Comparison of ENCODE assay signal across 8 cellular contexts in genomic region chr17:82458130-82458884, GRCh38. TPM values are rescaled to one million over a fixed set of nuclear protein-coding genes. Genes with fewer than 3 reads are reported as not detected.
DNase-seq lines count a peak whose midpoint lies in the region; ATAC-seq and TF ChIP-seq lines count a peak whose summit lies in the region.

Gene NARF (plus strand): TSS chr17:82458741. CDS start chr17:82458804, 63 bp downstream.

- TF ChIP-seq POLR2A in spleen (IDR thresholded peaks at IDR 0.05) = peak; percentile 64 to 93 (median 85)

- intact Hi-C loops in spleen (cut with DNase I; ENCODE audit: low total_unique reads) = no loop called here

- H3K4me3 Mint-ChIP-seq in WTC11 (peak within 1 kb of the TSS; percentile 94), immature natural killer cell (peak within 1 kb of the TSS; percentile 93 to 98 (median 96))

- TF ChIP-seq CTCF in AG04450 (IDR thresholded peaks at IDR 0.05; ENCODE audit: low read depth, low read length) = no peak
- no peak for TF ChIP-seq CTCF in WTC11 (IDR thresholded peaks at IDR 0.05)
- TF ChIP-seq CTCF in cardiac fibroblast (IDR thresholded peaks at IDR 0.05; ENCODE audit: low read depth, low read length) = no peak
- TF ChIP-seq CTCF in spleen (IDR thresholded peaks at IDR 0.05 in 8 of 11, conservative IDR thresholded peaks at IDR 0.05 in 3 of 11) = peak in 3 of 11 experiments; percentile 12 to 39 (median 14)

- H3K4me3 ChIP-seq in AG04450 (ENCODE audit: low read depth, low read length) (peak within 1 kb of the TSS; percentile 82), cardiac fibroblast (replicated peaks in 1 of 2; ENCODE audit: low read depth in 2 of 2, low read length in 2 of 2) (peak within 1 kb of the TSS; percentile 88 to 89), spleen (peak within 1 kb of the TSS; percentile 75 to 100 (median 96))

- peaks cover 34% of the 10 kb centered on the region for H3K36me3 Mint-ChIP-seq in WTC11
- peaks cover 7 to 15% (median 8%) of the 10 kb centered on the region in 3 donors for H3K36me3 Mint-ChIP-seq in immature natural killer cell

- H3K9me3 Mint-ChIP-seq in WTC11 (peaks cover 16% of the 10 kb centered on the region), immature natural killer cell (no peaks in the 10 kb centered on the region)

- H3K27ac Mint-ChIP-seq in WTC11 (peak within 1 kb of the TSS; percentile 92), immature natural killer cell (peak within 1 kb of the TSS; percentile 98 to 100 (median 99))

- H3K27me3 ChIP-seq in AG04450 (ENCODE audit: control insufficient read depth, insufficient read depth, low read length) (no peaks in the 10 kb centered on the region), spleen (replicated peaks in 1 of 7) (no peaks in the 10 kb centered on the region)

- peaks cover 21 to 74% (median 59%) of the 10 kb centered on the region in 6 donors for H3K4me1 ChIP-seq in spleen

- H3K4me1 Mint-ChIP-seq in WTC11 (peaks cover 14% of the 10 kb centered on the region), immature natural killer cell (peaks cover 28 to 34% of the 10 kb centered on the region in 2 donors)

- DNase-seq in AG04450 (ENCODE audit: low read depth, low spot score) = peak; percentile 96
- peak; percentile 99 for DNase-seq in NCI-H226
- DNase-seq in WTC11 (ENCODE audit: low spot score) = peak; percentile 96
- peak; percentile 98 to 99 for DNase-seq in cardiac fibroblast (ENCODE audit: low read depth in 2 of 2)
- peak; percentile 97 to 99 (median 98) for DNase-seq in immature natural killer cell
- DNase-seq in spleen = peak; percentile 98

- peaks cover 8% of the 10 kb centered on the region; the same call in 1 of the 2 replicates for H3K9me3 ChIP-seq in AG04450 (ENCODE audit: control insufficient read depth, insufficient read depth, low read length)
- no peaks in the 10 kb centered on the region for H3K9me3 ChIP-seq in spleen

- WGBS in spleen, 5 donors = 0 to 1% (median 0%) methylated on average over 22 to 90 of the region's 90 CpGs

- ATAC-seq in GM18909 (IDR thresholded peaks at IDR 0.05; ENCODE audit: poor library complexity, unreplicated experiment) (peak; percentile 93), HG03175 (IDR thresholded peaks at IDR 0.05; ENCODE audit: unreplicated experiment) (peak; percentile 95), WTC11 (peak; percentile 100)

- H3K27ac ChIP-seq in AG04450 (ENCODE audit: low read depth, low read length) = peak within 1 kb of the TSS; percentile 95
- peak within 1 kb of the TSS; percentile 99 to 100 (median 100) for H3K27ac ChIP-seq in spleen

- peaks cover under 1% of the 10 kb centered on the region; the same call in 1 of the 2 replicates for H3K27me3 Mint-ChIP-seq in WTC11 (ENCODE audit: low read depth)
- peaks cover 18 to 28% (median 22%) of the 10 kb centered on the region in 3 donors for H3K27me3 Mint-ChIP-seq in immature natural killer cell (ENCODE audit: low read depth in 3 of 3)

- peaks cover 0 to 37% (median 34%) of the 10 kb centered on the region in 6 donors for H3K36me3 ChIP-seq in spleen

- POLR2A ChIA-PET in AG04450 (lab: Yijun Ruan, JAX) (no interaction called here), WTC11 (lab: Charles Lee) (no interaction called here)

- CTCF ChIA-PET in AG04450 (lab: Charles Lee) = interaction anchor here (1.2 kb wide), 1 partner anchor 96 kb away, joined by 4 read pairs; no protein-coding TSS in a partner anchor
- CTCF ChIA-PET in WTC11 (lab: Charles Lee) = no interaction called here

TF ChIP-seq in WTC11, 78 proteins besides CTCF, POLR2A, EP300 and RAD21 (continues in another document):
- TF ChIP-seq ZNF671 (CRISPR knock-in tag; IDR thresholded peaks at IDR 0.05) (no peak), PRDM15 (CRISPR knock-in tag; IDR thresholded peaks at IDR 0.05) (peak; percentile 24; the same call in 1 of the 2 replicates), MYBL2 (CRISPR knock-in tag; IDR thresholded peaks at IDR 0.05) (0 out of 2 replicates have a peak, but pooled peaks have one; percentile 43), FOXP1 (CRISPR knock-in tag; IDR thresholded peaks at IDR 0.05; ENCODE audit: borderline replicate concordance) (peak; percentile 36; the same call in 1 of the 2 replicates), ELF4 (CRISPR knock-in tag; IDR thresholded peaks at IDR 0.05; ENCODE audit: low read depth) (no peak), USF1 (CRISPR knock-in tag; IDR thresholded peaks at IDR 0.05) (peak; percentile 97), IRF2 (CRISPR knock-in tag; IDR thresholded peaks at IDR 0.05; ENCODE audit: borderline replicate concordance, low read depth) (no peak), KAT7 (CRISPR knock-in tag; IDR thresholded peaks at IDR 0.05; ENCODE audit: borderline replicate concordance) (0 out of 2 replicates have a peak, but pooled peaks have one; percentile 42), USF2 (CRISPR knock-in tag; IDR thresholded peaks at IDR 0.05) (peak; percentile 97), SP1 (CRISPR knock-in tag; conservative IDR thresholded peaks at IDR 0.05) (peak; percentile 90), ZNF512 (CRISPR knock-in tag; IDR thresholded peaks at IDR 0.05; ENCODE audit: borderline replicate concordance) (no peak)
- TF ChIP-seq, protein P1, sequence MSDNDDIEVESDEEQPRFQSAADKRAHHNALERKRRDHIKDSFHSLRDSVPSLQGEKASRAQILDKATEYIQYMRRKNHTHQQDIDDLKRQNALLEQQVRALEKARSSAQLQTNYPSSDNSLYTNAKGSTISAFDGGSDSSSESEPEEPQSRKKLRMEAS (CRISPR knock-in tag; IDR thresholded peaks at IDR 0.05) = peak; percentile 79

RNA-seq across cellular contexts. Expression of gene NARF, which starts in this region (rescaled TPM):
- 76.1 and 82.4 TPM in 2 replicates for polyA plus RNA-seq in AG04450 (2011; rRNA removed)
- 39.4 and 40.4 TPM in 2 replicates for polyA minus RNA-seq in AG04450 (2011; rRNA and poly(A)+ RNA removed)
- 96.7 to 125 TPM (median 117 TPM) in 3 replicates for total RNA-seq in WTC11 (2021)
- 100 to 1,000 TPM; 149 to 192 (median 179) TPM for polyA plus RNA-seq in immature natural killer cell
- 100 to 1,000 TPM in 3 of 7 donors, 10 to 100 TPM in 4; 59.5 to 127 (median 93.0) TPM for total RNA-seq in spleen
- 100 to 1,000 TPM in 2 of 3 donors, 10 to 100 TPM in 1; 75.7 to 117 (median 116) TPM for polyA plus RNA-seq in spleen

Comparison
In these comparisons a context has a peak if more than half of its experiments do, and no peak if none do; other contexts are left out.
1. Peak in every context shown above with its lines: DNase-seq, ATAC-seq, H3K4me3 ChIP-seq and H3K27ac ChIP-seq.